16 cellular contexts compared by ENCODE assay signal in the genomic region with DNA sequence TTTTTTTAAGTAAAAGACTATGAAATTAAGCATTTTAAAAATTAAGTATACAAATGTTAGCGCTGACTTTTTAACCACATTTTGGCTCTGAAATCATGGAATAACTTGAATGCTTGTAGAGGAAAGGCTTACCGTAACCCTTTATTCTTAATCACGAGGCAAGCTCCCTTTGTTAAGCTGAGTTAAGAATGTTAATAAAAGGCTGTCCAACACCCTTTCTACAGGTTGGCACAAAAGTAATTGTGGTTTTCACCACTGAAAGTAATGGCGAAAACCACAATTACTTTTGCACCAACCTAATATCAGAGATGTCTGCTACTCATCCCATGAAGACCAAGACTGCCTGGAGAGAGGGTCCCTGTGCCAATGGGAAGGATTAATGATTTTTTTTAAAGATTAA.
DNase-seq lines count a peak whose midpoint lies in the region; ATAC-seq and TF ChIP-seq lines count a peak whose summit lies in the region.
"Had no signal": no experiment of that assay in that cellular context is flagged by ENCODE, and none has a peak within 500 bp of the region (broad histone marks: within the 10 kb centered on the region; RNA-seq: fewer than 3 reads in every experiment).

No MANE protein-coding gene starts in this region.

- no peak overlapping the region for H3K4me3 Mint-ChIP-seq in activated naive CD4-positive, alpha-beta T cell treated with anti-CD3 and anti-CD28 coated beads for 36 hours
- peak overlapping the region; percentile 14 for H3K4me3 Mint-ChIP-seq in activated naive CD8-positive, alpha-beta T cell treated with anti-CD3 and anti-CD28 coated beads for 36 hours

- H3K27me3 ChIP-seq in MM.1S (replicated peaks; ENCODE audit: insufficient read depth, low read length): no peaks in the 10 kb centered on the region
- no peaks in the 10 kb centered on the region for H3K27me3 ChIP-seq in A673 (replicated peaks; ENCODE audit: insufficient read depth, low read depth, low read length, poor library complexity)
- H3K27me3 ChIP-seq: ovary, vagina had no signal

- ATAC-seq in sciatic nerve: no peak
- ATAC-seq: left ventricle myocardium superior had no signal

- peaks cover 36% of the 10 kb centered on the region for H3F3A ChIP-seq in MM.1S (ENCODE audit: insufficient read depth, low read length)

- H3K27ac ChIP-seq in MM.1S (ENCODE audit: low read length): no peak overlapping the region
- H3K27ac ChIP-seq in A673 (ENCODE audit: low read depth, low read length, poor library complexity, severe bottlenecking): no peak overlapping the region
- H3K27ac ChIP-seq: ovary, vagina had no signal

- H3K36me3 Mint-ChIP-seq in activated naive CD4-positive, alpha-beta T cell treated with anti-CD3 and anti-CD28 coated beads for 36 hours (ENCODE audit: low read depth): peaks cover 24% of the 10 kb centered on the region
- peaks cover 60% of the 10 kb centered on the region for H3K36me3 Mint-ChIP-seq in activated naive CD8-positive, alpha-beta T cell treated with anti-CD3 and anti-CD28 coated beads for 36 hours

- H3K36me3 ChIP-seq in MM.1S (replicated peaks; ENCODE audit: insufficient read depth, low read length) (peaks cover 3% of the 10 kb centered on the region; the same call in 1 of the 2 replicates), A673 (ENCODE audit: insufficient read depth, low read length, poor library complexity, severe bottlenecking) (no peaks in the 10 kb centered on the region)
- H3K36me3 ChIP-seq: ovary, vagina had no signal

- peaks cover 13% of the 10 kb centered on the region; the same call in 1 of the 2 replicates for H4K20me1 ChIP-seq in MM.1S (ENCODE audit: insufficient read depth, low read length)

- H3K4me2 ChIP-seq in MM.1S (ENCODE audit: low read depth, low read length): peak overlapping the region; percentile 5; the same call in 1 of the 2 replicates

- H3K4me1 Mint-ChIP-seq in activated naive CD4-positive, alpha-beta T cell treated with anti-CD3 and anti-CD28 coated beads for 36 hours (ENCODE audit: low read depth): peaks cover 77% of the 10 kb centered on the region
- peaks cover 77% of the 10 kb centered on the region for H3K4me1 Mint-ChIP-seq in activated naive CD8-positive, alpha-beta T cell treated with anti-CD3 and anti-CD28 coated beads for 36 hours

- H3K4me3 ChIP-seq in MM.1S (ENCODE audit: low read length): no peak overlapping the region
- H3K4me3 ChIP-seq in retinal pigment epithelial cell (ENCODE audit: low read length): no peak overlapping the region
- no peak overlapping the region for H3K4me3 ChIP-seq in A673 (ENCODE audit: low read depth, low read length, poor library complexity, severe bottlenecking)
- H3K4me3 ChIP-seq: ovary, vagina had no signal

- peak overlapping the region; percentile 93 for H3K27ac Mint-ChIP-seq in activated naive CD4-positive, alpha-beta T cell treated with anti-CD3 and anti-CD28 coated beads for 36 hours
- H3K27ac Mint-ChIP-seq in activated naive CD8-positive, alpha-beta T cell treated with anti-CD3 and anti-CD28 coated beads for 36 hours: peak overlapping the region; percentile 74

- no peak overlapping the region for H3K9ac ChIP-seq in MM.1S (ENCODE audit: low read length)

- POLR2A ChIA-PET in A673 (lab: Charles Lee; ENCODE audit: low non-redundant PET): no interaction called here

- H3K9me2 ChIP-seq in MM.1S (replicated peaks; ENCODE audit: insufficient read depth, low read length): no peaks in the 10 kb centered on the region

- TF ChIP-seq CTCF in MM.1S (IDR thresholded peaks at IDR 0.05; ENCODE audit: low read length) (no peak), retinal pigment epithelial cell (conservative IDR thresholded peaks at IDR 0.05; ENCODE audit: low read depth, low read length) (no peak), A673 (conservative IDR thresholded peaks at IDR 0.05; ENCODE audit: low read depth, low read length) (no peak)

- H3K27me3 Mint-ChIP-seq in activated naive CD4-positive, alpha-beta T cell treated with anti-CD3 and anti-CD28 coated beads for 36 hours (ENCODE audit: low read depth): no peaks in the 10 kb centered on the region
- no peaks in the 10 kb centered on the region for H3K27me3 Mint-ChIP-seq in activated naive CD8-positive, alpha-beta T cell treated with anti-CD3 and anti-CD28 coated beads for 36 hours

- intact Hi-C loops in activated naive CD4-positive, alpha-beta T cell treated with anti-CD3 and anti-CD28 coated beads for 36 hours (cut with micrococcal nuclease): no loop called here
- intact Hi-C loops in sciatic nerve (cut with DNase I): no loop called here
- intact Hi-C loops in A673 (cut with micrococcal nuclease; ENCODE audit: unreplicated experiment): no loop called here

- peaks cover 51% of the 10 kb centered on the region for H3K4me1 ChIP-seq in MM.1S (ENCODE audit: low read length)
- H3K4me1 ChIP-seq in A673 (ENCODE audit: insufficient read depth, low read length, poor library complexity, severe bottlenecking): peaks cover 31% of the 10 kb centered on the region

- DNase-seq in activated naive CD4-positive, alpha-beta T cell treated with anti-CD3 and anti-CD28 coated beads for 36 hours: no peak
- no peak for DNase-seq in activated naive CD4-positive, alpha-beta T cell (lab: John Stamatoyannopoulos, UW)
- DNase-seq in MM.1S (peak; percentile 68), retinal pigment epithelial cell (ENCODE audit: low read depth) (peak; percentile 80), sciatic nerve (ENCODE audit: low spot score) (no peak), NCI-H526 treated with DMSO at 0.1 percent for 48 hours (lab: John Stamatoyannopoulos, UW) (no peak), A673 (ENCODE audit: low spot score) (no peak)
- no peak for DNase-seq in activated naive CD8-positive, alpha-beta T cell treated with anti-CD3 and anti-CD28 coated beads for 36 hours
- DNase-seq: left ventricle myocardium superior; NCI-H1048; NCI-H2029; NCI-H446; NK-92 treated with Interleukin-12 subunit alpha and Interleukin-12 subunit beta, amount 100 ng/mL, for 24 hours; ovary; stimulated activated CD4-positive, alpha-beta T cell treated with anti-CD3 and anti-CD28 coated beads, Interleukin-2, amount 100 ng/mL, for 24 hours had no signal

- H3K9me3 ChIP-seq in MM.1S (replicated peaks; ENCODE audit: insufficient read depth, low read length) (no peaks in the 10 kb centered on the region), A673 (ENCODE audit: low read depth, low read length, poor library complexity, severe bottlenecking) (no peaks in the 10 kb centered on the region)
- H3K9me3 ChIP-seq: ovary, vagina had no signal

- H3K9me3 Mint-ChIP-seq in activated naive CD4-positive, alpha-beta T cell treated with anti-CD3 and anti-CD28 coated beads for 36 hours: no peaks in the 10 kb centered on the region
- peaks cover 3% of the 10 kb centered on the region for H3K9me3 Mint-ChIP-seq in activated naive CD8-positive, alpha-beta T cell treated with anti-CD3 and anti-CD28 coated beads for 36 hours

- CTCF ChIA-PET in activated naive CD4-positive, alpha-beta T cell treated with anti-CD3 and anti-CD28 coated beads for 36 hours (lab: Charles Lee): interaction anchor here (0.7 to 10.7 kb wide), 3 partner anchors 46 to 237 kb away, joined by 3 to 172 read pairs (median 61); partner anchors contain the start of gene STK17A
- CTCF ChIA-PET in A673 (lab: Charles Lee): interaction anchor here (0.7 kb wide), 1 partner anchor 187 kb away, joined by 4 read pairs; no protein-coding TSS in a partner anchor

- H3K79me2 ChIP-seq in MM.1S (ENCODE audit: low read length): peaks cover 60% of the 10 kb centered on the region

- no peak overlapping the region for H2AFZ ChIP-seq in MM.1S (ENCODE audit: low read length)

- no TSS peak for BruUV-seq in A673 (replicated peaks; lab: Mats Ljungman, UMichigan)

Comparison
In these comparisons a context has a peak if more than half of its experiments do, and no peak if none do; other contexts are left out.
1. DNase-seq: peak in MM.1S (single experiment) and retinal pigment epithelial cell (single experiment); none in activated naive CD4-positive, alpha-beta T cell treated with anti-CD3 and anti-CD28 coated beads for 36 hours (single experiment), activated naive CD4-positive, alpha-beta T cell (0 of 4), activated naive CD8-positive, alpha-beta T cell treated with anti-CD3 and anti-CD28 coated beads for 36 hours (single experiment), sciatic nerve (single experiment), NCI-H526 treated with DMSO at 0.1 percent for 48 hours (single experiment) and A673 (single experiment).